Comparison of ENCODE assay signal across 12 cellular contexts in the genomic region with DNA sequence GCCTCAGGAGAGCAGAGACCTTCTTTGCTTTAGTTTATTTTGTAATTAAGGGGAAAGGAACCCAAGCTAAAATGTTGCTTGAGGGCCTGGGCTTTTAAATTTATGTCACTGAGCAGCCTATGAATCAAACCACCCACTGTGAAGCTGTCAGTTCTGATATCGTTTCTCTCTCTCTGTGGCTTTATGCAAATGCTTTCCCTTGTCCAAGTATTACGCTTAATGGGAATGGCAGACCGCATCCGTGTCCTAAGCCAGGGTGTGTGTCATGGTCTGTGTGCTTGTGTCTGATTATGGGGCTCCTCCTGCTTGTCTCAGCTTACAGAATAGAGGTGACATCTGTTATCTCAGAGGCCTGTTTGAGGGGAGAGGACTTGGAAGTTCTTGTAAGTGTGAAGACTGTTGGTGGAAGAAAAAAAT.
DNase-seq lines count a peak whose midpoint lies in the region; ATAC-seq and TF ChIP-seq lines count a peak whose summit lies in the region.
"Had no signal": no experiment of that assay in that cellular context is flagged by ENCODE, and none has a peak within 500 bp of the region (broad histone marks: within the 10 kb centered on the region; RNA-seq: fewer than 3 reads in every experiment).

No MANE protein-coding gene starts in this region.

- intact Hi-C loops in sciatic nerve (cut with DNase I): no loop called here

- peak overlapping the region; percentile 53 for H3K4me3 Mint-ChIP-seq in glutamatergic neuron (ENCODE audit: unreplicated experiment)
- H3K4me3 Mint-ChIP-seq: activated T-cell treated with anti-CD3 and anti-CD28 coated beads, Interleukin-2, amount 50 U/mL, for 4 hours had no signal

- H3K4me1 ChIP-seq in SJCRH30: peaks cover 27% of the 10 kb centered on the region
- H3K4me1 ChIP-seq: A549 had no signal

- DNase-seq in NCI-H345 (lab: John Stamatoyannopoulos, UW) (peak; percentile 3), NCI-H345 treated with DMSO at 0.1 percent for 48 hours (lab: John Stamatoyannopoulos, UW; ENCODE audit: unreplicated experiment) (no peak), SJCRH30 (peak; percentile 86 to 93), glutamatergic neuron (no peak), sciatic nerve (ENCODE audit: low spot score) (no peak), NAMALWA (ENCODE audit: low spot score) (no peak)
- no peak for DNase-seq in activated T-cell treated with anti-CD3 and anti-CD28 coated beads, Interleukin-2, amount 50 U/mL, for 1 hour
- DNase-seq: activated T-cell treated with anti-CD3 and anti-CD28 coated beads, Interleukin-2, amount 50 U/mL, for 4 hours had no signal

- H3K27ac ChIP-seq in SJCRH30: peak overlapping the region; percentile 94
- H3K27ac ChIP-seq: A549, KMS-11 had no signal

- H3K27ac Mint-ChIP-seq in glutamatergic neuron (ENCODE audit: unreplicated experiment): peak overlapping the region; percentile 91

- H3K9me3 ChIP-seq in SJCRH30 (replicated peaks): no peaks in the 10 kb centered on the region
- H3K9me3 ChIP-seq: A549 had no signal

- H3K36me3 Mint-ChIP-seq in glutamatergic neuron (ENCODE audit: unreplicated experiment): no peaks in the 10 kb centered on the region

- H3K36me3 ChIP-seq in SJCRH30: no peaks in the 10 kb centered on the region

- H3K4me3 ChIP-seq in SJCRH30: peak overlapping the region; percentile 20
- H3K4me3 ChIP-seq: A549, lung had no signal

- H3K9me3 Mint-ChIP-seq in glutamatergic neuron (ENCODE audit: unreplicated experiment): peaks cover 2% of the 10 kb centered on the region
- H3K9me3 Mint-ChIP-seq: activated T-cell treated with anti-CD3 and anti-CD28 coated beads, Interleukin-2, amount 50 U/mL, for 4 hours had no signal

- peak; percentile 51 for ATAC-seq in sciatic nerve
- no peak for ATAC-seq in GM18520 (IDR thresholded peaks at IDR 0.05; ENCODE audit: unreplicated experiment)
- ATAC-seq: A549; activated T-cell treated with anti-CD3 and anti-CD28 coated beads, Interleukin-2, amount 50 U/mL, for 4 hours had no signal

- H3K27me3 ChIP-seq in SJCRH30: no peaks in the 10 kb centered on the region

- TF ChIP-seq CTCF in glutamatergic neuron (IDR thresholded peaks at IDR 0.05; ENCODE audit: partially characterized antibody, unreplicated experiment): no peak

- H3K27me3 Mint-ChIP-seq in glutamatergic neuron (ENCODE audit: unreplicated experiment): peaks cover 2% of the 10 kb centered on the region

- H3K4me1 Mint-ChIP-seq in glutamatergic neuron (ENCODE audit: low read depth, unreplicated experiment): peaks cover 21% of the 10 kb centered on the region

Comparison
In these comparisons a context has a peak if more than half of its experiments do, and no peak if none do; other contexts are left out.
1. DNase-seq: peak in NCI-H345 (single experiment) and SJCRH30 (2 of 2); none in NCI-H345 treated with DMSO at 0.1 percent for 48 hours (single experiment), glutamatergic neuron (single experiment), sciatic nerve (single experiment), activated T-cell treated with anti-CD3 and anti-CD28 coated beads, Interleukin-2, amount 50 U/mL, for 1 hour (single experiment) and NAMALWA (single experiment).